In the genomic region with DNA sequence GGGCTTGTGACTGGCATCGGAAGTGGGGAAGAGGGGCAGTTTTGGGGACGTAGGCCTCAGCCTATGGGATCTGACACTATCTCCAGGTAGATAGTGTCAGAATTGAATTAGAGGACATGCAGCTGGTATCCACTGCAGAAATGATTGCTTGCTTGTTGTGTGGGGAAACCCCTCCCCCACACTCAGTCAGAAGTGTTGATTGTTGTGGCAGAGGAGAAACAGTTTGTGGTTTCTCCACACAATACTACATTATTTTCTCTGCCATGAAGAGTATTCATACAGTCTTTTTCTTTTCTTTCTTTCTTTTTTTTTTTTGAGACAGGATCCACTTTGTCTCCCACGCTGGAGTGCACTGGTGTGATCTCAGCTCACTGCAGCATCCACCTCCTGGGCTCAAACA, we compare ENCODE assay signal across 15 cellular contexts.
DNase-seq lines count a peak whose midpoint lies in the region; ATAC-seq lines count a peak whose summit lies in the region.
"Had no signal": no experiment of that assay in that cellular context is flagged by ENCODE, and none has a peak within 500 bp of the region (broad histone marks: within the 10 kb centered on the region; RNA-seq: fewer than 3 reads in every experiment).

No MANE protein-coding gene starts in this region.

- no peak overlapping the region for H3K27ac ChIP-seq in naive thymus-derived CD4-positive, alpha-beta T cell (ENCODE audit: low read depth, low read length)
- H3K27ac ChIP-seq: heart left ventricle, right lobe of liver had no signal

- no peaks in the 10 kb centered on the region for H3K9me3 Mint-ChIP-seq in activated CD8-positive, alpha-beta T cell treated with anti-CD3 and anti-CD28 coated beads, Interleukin-2, amount 10 ng/mL, durations not matched to agents 7 days and 5 days (ENCODE audit: insufficient read depth)
- peaks cover 0 to 2% (median 0%) of the 10 kb centered on the region in 11 donors for H3K9me3 Mint-ChIP-seq in naive thymus-derived CD4-positive, alpha-beta T cell
- H3K9me3 Mint-ChIP-seq: activated B cell treated with CpG ODN at 0.5 μM for 24 hours; stimulated activated naive B cell treated with anti-CD40 and anti-IgM and Interleukin-4, amounts not matched to agents 10 μg/mL and 1 μg/mL and 100 μg/mL, for 72 hours had no signal

- DNase-seq in activated CD8-positive, alpha-beta T cell treated with anti-CD3 and anti-CD28 coated beads, Interleukin-2, amount 10 ng/mL, durations not matched to agents 7 days and 5 days: peak; percentile 43
- DNase-seq in naive thymus-derived CD4-positive, alpha-beta T cell: peak in 4 of 9 donors; percentile 2 to 54 (median 18)
- no peak for DNase-seq in mucosa of gallbladder (ENCODE audit: low spot score)
- no peak for DNase-seq in NOMO-1 treated with dmso at 0.1 percent for 144 hours (lab: John Stamatoyannopoulos, UW; ENCODE audit: unreplicated experiment)
- DNase-seq: activated B cell treated with CpG ODN at 0.5 μM for 24 hours; activated effector memory CD4-positive, alpha-beta T cell treated with Interleukin-2 at 50 U/mL for 16 hours; heart left ventricle; left cardiac atrium; NCI-H1048; NCI-H226; right lobe of liver; stimulated activated naive B cell treated with anti-CD40 and anti-IgM and Interleukin-4, amounts not matched to agents 10 μg/mL and 1 μg/mL and 100 μg/mL, for 72 hours had no signal

- H3K27me3 ChIP-seq in naive thymus-derived CD4-positive, alpha-beta T cell (ENCODE audit: control insufficient read depth in 2 of 2, insufficient read depth in 2 of 2, low read length in 2 of 2): no peaks in the 10 kb centered on the region
- H3K27me3 ChIP-seq: heart left ventricle, right lobe of liver had no signal

- ATAC-seq in GM18511 (IDR thresholded peaks at IDR 0.05; ENCODE audit: unreplicated experiment) (peak; percentile 21), HG02678 (IDR thresholded peaks at IDR 0.05; ENCODE audit: unreplicated experiment) (peak; percentile 17), GM21390 (IDR thresholded peaks at IDR 0.05; ENCODE audit: unreplicated experiment) (no peak)
- ATAC-seq in activated CD8-positive, alpha-beta T cell treated with anti-CD3 and anti-CD28 coated beads, Interleukin-2, amount 10 ng/mL, durations not matched to agents 7 days and 5 days: peak; percentile 29
- ATAC-seq in naive thymus-derived CD4-positive, alpha-beta T cell: peak; percentile 54
- ATAC-seq: heart left ventricle; left cardiac atrium; right lobe of liver; stimulated activated naive B cell treated with anti-CD40 and anti-IgM and Interleukin-4, amounts not matched to agents 10 μg/mL and 1 μg/mL and 100 μg/mL, for 72 hours had no signal

- no peaks in the 10 kb centered on the region for H3K27me3 Mint-ChIP-seq in activated CD8-positive, alpha-beta T cell treated with anti-CD3 and anti-CD28 coated beads, Interleukin-2, amount 10 ng/mL, durations not matched to agents 7 days and 5 days (ENCODE audit: low read depth)
- peaks cover 0 to 15% (median 0%) of the 10 kb centered on the region in 5 donors for H3K27me3 Mint-ChIP-seq in naive thymus-derived CD4-positive, alpha-beta T cell
- H3K27me3 Mint-ChIP-seq: stimulated activated naive B cell treated with anti-CD40 and anti-IgM and Interleukin-4, amounts not matched to agents 10 μg/mL and 1 μg/mL and 100 μg/mL, for 72 hours had no signal

- H3K4me3 ChIP-seq in naive thymus-derived CD4-positive, alpha-beta T cell (ENCODE audit: low read length): no peak overlapping the region
- H3K4me3 ChIP-seq: heart left ventricle, right lobe of liver had no signal

- peaks cover 38% of the 10 kb centered on the region for H3K4me1 Mint-ChIP-seq in activated CD8-positive, alpha-beta T cell treated with anti-CD3 and anti-CD28 coated beads, Interleukin-2, amount 10 ng/mL, durations not matched to agents 7 days and 5 days (ENCODE audit: low read depth)
- peaks cover 9 to 32% (median 18%) of the 10 kb centered on the region in 7 donors for H3K4me1 Mint-ChIP-seq in naive thymus-derived CD4-positive, alpha-beta T cell

- no peak overlapping the region for H3K4me3 Mint-ChIP-seq in activated CD8-positive, alpha-beta T cell treated with anti-CD3 and anti-CD28 coated beads, Interleukin-2, amount 10 ng/mL, durations not matched to agents 7 days and 5 days
- H3K4me3 Mint-ChIP-seq in naive thymus-derived CD4-positive, alpha-beta T cell: peak overlapping the region in 2 of 10 donors; percentile 19 to 40
- H3K4me3 Mint-ChIP-seq: activated B cell treated with CpG ODN at 0.5 μM for 24 hours; stimulated activated naive B cell treated with anti-CD40 and anti-IgM and Interleukin-4, amounts not matched to agents 10 μg/mL and 1 μg/mL and 100 μg/mL, for 72 hours had no signal

- H3K4me1 ChIP-seq in naive thymus-derived CD4-positive, alpha-beta T cell (ENCODE audit: control insufficient read depth in 2 of 2, insufficient read depth in 2 of 2, low read length in 2 of 2): no peaks in the 10 kb centered on the region

- POLR2A ChIA-PET in activated CD8-positive, alpha-beta T cell treated with anti-CD3 and anti-CD28 coated beads, Interleukin-2, amount 10 ng/mL, durations not matched to agents 7 days and 5 days (lab: Charles Lee): interaction anchor here (0.8 to 2.3 kb wide), 6 partner anchors 10 to 114 kb away, joined by 3 to 18 read pairs (median 5); partner anchors contain the start of gene ARRDC3
- POLR2A ChIA-PET in naive thymus-derived CD4-positive, alpha-beta T cell (lab: Charles Lee): interaction anchor here (0.6 to 1.6 kb wide), 3 partner anchors 14 to 114 kb away, joined by 3 to 8 read pairs (median 4); partner anchors contain the start of gene ARRDC3

- H3K27ac Mint-ChIP-seq in activated CD8-positive, alpha-beta T cell treated with anti-CD3 and anti-CD28 coated beads, Interleukin-2, amount 10 ng/mL, durations not matched to agents 7 days and 5 days: no peak overlapping the region
- peak overlapping the region in 1 of 9 donors; percentile 55 for H3K27ac Mint-ChIP-seq in naive thymus-derived CD4-positive, alpha-beta T cell
- H3K27ac Mint-ChIP-seq: activated B cell treated with CpG ODN at 0.5 μM for 24 hours; stimulated activated naive B cell treated with anti-CD40 and anti-IgM and Interleukin-4, amounts not matched to agents 10 μg/mL and 1 μg/mL and 100 μg/mL, for 72 hours had no signal

- no peaks in the 10 kb centered on the region for H3K9me3 ChIP-seq in naive thymus-derived CD4-positive, alpha-beta T cell (ENCODE audit: control insufficient read depth in 2 of 3, low read length in 3 of 3)
- H3K9me3 ChIP-seq: heart left ventricle, right lobe of liver had no signal

- intact Hi-C loops in naive thymus-derived CD4-positive, alpha-beta T cell (cut with micrococcal nuclease): loop anchor here in 1 of 2 donors (1.0 to 5.0 kb wide), 4 partner anchors 11 to 113 kb away; partner anchors contain the start of gene ARRDC3

- H3K36me3 ChIP-seq in naive thymus-derived CD4-positive, alpha-beta T cell (ENCODE audit: control insufficient read depth in 2 of 3, insufficient read depth in 3 of 3, low read length in 3 of 3): no peaks in the 10 kb centered on the region
- H3K36me3 ChIP-seq: heart left ventricle, right lobe of liver had no signal

- CTCF ChIA-PET in activated CD8-positive, alpha-beta T cell treated with anti-CD3 and anti-CD28 coated beads, Interleukin-2, amount 10 ng/mL, durations not matched to agents 7 days and 5 days (lab: Charles Lee): interaction anchor here (0.6 to 4.9 kb wide), 7 partner anchors 9 to 115 kb away, joined by 3 to 38 read pairs (median 3); partner anchors contain the start of gene ARRDC3
- CTCF ChIA-PET in naive thymus-derived CD4-positive, alpha-beta T cell (lab: Charles Lee): interaction anchor here (1.0 to 1.1 kb wide), 2 partner anchors 13 to 116 kb away, joined by 3 to 5 read pairs; no protein-coding TSS in a partner anchor

- H3K36me3 Mint-ChIP-seq in activated CD8-positive, alpha-beta T cell treated with anti-CD3 and anti-CD28 coated beads, Interleukin-2, amount 10 ng/mL, durations not matched to agents 7 days and 5 days (ENCODE audit: low read depth): peaks cover 2% of the 10 kb centered on the region
- H3K36me3 Mint-ChIP-seq in naive thymus-derived CD4-positive, alpha-beta T cell: no peaks in the 10 kb centered on the region
